In genomic region chr20:31572042-31572700, GRCh38 we compare ENCODE assay signal across 8 cellular contexts. TPM values are rescaled to one million over a fixed set of nuclear protein-coding genes. Genes with fewer than 3 reads are reported as not detected.
A peak's percentile ranks its signal among the peaks of the same experiment; 100 is the strongest.
DNase-seq lines count a peak whose midpoint lies in the region; ATAC-seq and TF ChIP-seq lines count a peak whose summit lies in the region.

No MANE protein-coding gene starts in this region.

- peak overlapping the region; percentile 78 for H3K4me3 Mint-ChIP-seq in activated CD8-positive, alpha-beta memory T cell treated with anti-CD3 and anti-CD28 coated beads, Interleukin-2, amount 10 ng/mL, durations not matched to agents 7 days and 5 days
- H3K4me3 Mint-ChIP-seq in chondrocyte (ENCODE audit: unreplicated experiment) (peak overlapping the region; percentile 72), naive B cell (peak overlapping the region; percentile 85 to 93 (median 88))

- CTCF ChIA-PET in activated CD8-positive, alpha-beta memory T cell treated with anti-CD3 and anti-CD28 coated beads, Interleukin-2, amount 10 ng/mL, durations not matched to agents 7 days and 5 days (lab: Charles Lee), result interaction anchor here (0.9 to 31.0 kb wide), 6 partner anchors 12 to 89 kb away, joined by 3 to 1101 read pairs (median 8); partner anchors contain the start of gene ID1

- peaks cover 14% of the 10 kb centered on the region for H3K4me1 Mint-ChIP-seq in activated CD8-positive, alpha-beta memory T cell treated with anti-CD3 and anti-CD28 coated beads, Interleukin-2, amount 10 ng/mL, durations not matched to agents 7 days and 5 days
- peaks cover 48% of the 10 kb centered on the region for H3K4me1 Mint-ChIP-seq in chondrocyte (ENCODE audit: low read depth)
- H3K4me1 Mint-ChIP-seq in naive B cell, result peaks cover 18 to 29% (median 24%) of the 10 kb centered on the region in 3 donors

- DNase-seq in activated CD8-positive, alpha-beta memory T cell treated with anti-CD3 and anti-CD28 coated beads, Interleukin-2, amount 10 ng/mL, durations not matched to agents 7 days and 5 days, result no peak
- DNase-seq in activated CD8-positive, alpha-beta memory T cell treated with anti-CD3 and anti-CD28 coated beads, Interleukin-2, amount 50 U/mL, for 48 hours, result no peak
- DNase-seq in NCI-H1694 treated with DMSO at 0.1 percent for 48 hours (lab: John Stamatoyannopoulos, UW), result peak; percentile 51
- DNase-seq in chondrocyte (ENCODE audit: low spot score), result no peak
- peak; percentile 12 for DNase-seq in naive B cell
- no peak for DNase-seq in GM19240 (ENCODE audit: insufficient read length, low spot score)

- no peak for ATAC-seq in activated CD8-positive, alpha-beta memory T cell treated with anti-CD3 and anti-CD28 coated beads, Interleukin-2, amount 10 ng/mL, durations not matched to agents 7 days and 5 days
- ATAC-seq in naive B cell (ENCODE audit: low read depth in 2 of 2) (no peak), HG03280 (IDR thresholded peaks at IDR 0.05; ENCODE audit: unreplicated experiment) (no peak), HG02610 (IDR thresholded peaks at IDR 0.05; ENCODE audit: unreplicated experiment) (no peak)

- TF ChIP-seq CTCF in chondrocyte (IDR thresholded peaks at IDR 0.05), result no peak

- H3K27me3 Mint-ChIP-seq in activated CD8-positive, alpha-beta memory T cell treated with anti-CD3 and anti-CD28 coated beads, Interleukin-2, amount 10 ng/mL, durations not matched to agents 7 days and 5 days, result peaks cover 6% of the 10 kb centered on the region
- H3K27me3 Mint-ChIP-seq in chondrocyte (ENCODE audit: low read depth) (no peaks in the 10 kb centered on the region), naive B cell (no peaks in the 10 kb centered on the region)

- no peaks in the 10 kb centered on the region for H3K9me3 Mint-ChIP-seq in activated CD8-positive, alpha-beta memory T cell treated with anti-CD3 and anti-CD28 coated beads, Interleukin-2, amount 10 ng/mL, durations not matched to agents 7 days and 5 days (ENCODE audit: low read depth)
- H3K9me3 Mint-ChIP-seq in chondrocyte (ENCODE audit: low read depth) (no peaks in the 10 kb centered on the region), naive B cell (no peaks in the 10 kb centered on the region)

- H3K27ac Mint-ChIP-seq in activated CD8-positive, alpha-beta memory T cell treated with anti-CD3 and anti-CD28 coated beads, Interleukin-2, amount 10 ng/mL, durations not matched to agents 7 days and 5 days, result peak overlapping the region; percentile 81
- peak overlapping the region; percentile 89 for H3K27ac Mint-ChIP-seq in chondrocyte (ENCODE audit: unreplicated experiment)
- H3K27ac Mint-ChIP-seq in naive B cell, result peak overlapping the region; percentile 63 to 91 (median 82)

- no peaks in the 10 kb centered on the region for H3K36me3 Mint-ChIP-seq in activated CD8-positive, alpha-beta memory T cell treated with anti-CD3 and anti-CD28 coated beads, Interleukin-2, amount 10 ng/mL, durations not matched to agents 7 days and 5 days
- H3K36me3 Mint-ChIP-seq in chondrocyte (ENCODE audit: low read depth) (no peaks in the 10 kb centered on the region), naive B cell (no peaks in the 10 kb centered on the region)

RNA-seq across cellular contexts. Expression of gene ID1, which starts 32.9 kb away (rescaled TPM):
- not detected for total RNA-seq in activated CD8-positive, alpha-beta memory T cell treated with anti-CD3 and anti-CD28 coated beads, Interleukin-2, amount 10 ng/mL, durations not matched to agents 7 days and 5 days
- 7.7 to 73.7 TPM (median 9.0 TPM) in 3 replicates for total RNA-seq in chondrocyte
- 1 to 10 TPM in 2 of 6 donors, under 1 TPM in 2, not detected in 2; 0.86 to 2.0 (median 1.1) TPM for polyA plus RNA-seq in naive B cell (ENCODE audit: low read depth in 6 of 6)

RNA-seq across cellular contexts. Expression of gene HM13, which starts 57.9 kb away (rescaled TPM):
- total RNA-seq in activated CD8-positive, alpha-beta memory T cell treated with anti-CD3 and anti-CD28 coated beads, Interleukin-2, amount 10 ng/mL, durations not matched to agents 7 days and 5 days, result 100 to 1,000 TPM; 151 to 152 TPM
- total RNA-seq in chondrocyte, result 228 to 277 TPM (median 269 TPM) in 3 replicates
- 100 to 1,000 TPM in 2 of 6 donors, 10 to 100 TPM in 4; 71.9 to 118 (median 88.0) TPM for polyA plus RNA-seq in naive B cell (ENCODE audit: low read depth in 6 of 6)

Comparison
In these comparisons a context has a peak if more than half of its experiments do, and no peak if none do; other contexts are left out.
1. DNase-seq: peak in NCI-H1694 treated with DMSO at 0.1 percent for 48 hours (single experiment) and naive B cell (single experiment); none in activated CD8-positive, alpha-beta memory T cell treated with anti-CD3 and anti-CD28 coated beads, Interleukin-2, amount 10 ng/mL, durations not matched to agents 7 days and 5 days (single experiment), activated CD8-positive, alpha-beta memory T cell treated with anti-CD3 and anti-CD28 coated beads, Interleukin-2, amount 50 U/mL, for 48 hours (single experiment), chondrocyte (single experiment) and GM19240 (single experiment).
2. Peak in every context shown above with its lines, with median percentiles within 50 percentile points of each other: H3K27ac Mint-ChIP-seq and H3K4me3 Mint-ChIP-seq.